25 cellular contexts compared by ENCODE assay signal in genomic region chr18:8959551-8960135, GRCh38.
DNase-seq lines count a peak whose midpoint lies in the region; ATAC-seq and TF ChIP-seq lines count a peak whose summit lies in the region.
"Had no signal": no experiment of that assay in that cellular context is flagged by ENCODE, and none has a peak within 500 bp of the region (broad histone marks: within the 10 kb centered on the region; RNA-seq: fewer than 3 reads in every experiment).

No MANE protein-coding gene starts in this region.

- H3K9me3 Mint-ChIP-seq in Calu3 (ENCODE audit: low read depth, unreplicated experiment), result peaks cover 3% of the 10 kb centered on the region
- peaks cover 3% of the 10 kb centered on the region for H3K9me3 Mint-ChIP-seq in neural progenitor cell
- H3K9me3 Mint-ChIP-seq in type B pancreatic cell, result no peaks in the 10 kb centered on the region
- H3K9me3 Mint-ChIP-seq: activated naive CD4-positive, alpha-beta T cell treated with anti-CD3 and anti-CD28 coated beads, Interleukin-2, amount 10 ng/mL, durations not matched to agents 7 days and 5 days; T-cell had no signal

- no peaks in the 10 kb centered on the region for H3K9me3 ChIP-seq in hepatocyte (ENCODE audit: low read depth)
- no peaks in the 10 kb centered on the region for H3K9me3 ChIP-seq in neural progenitor cell (ENCODE audit: low read depth)
- H3K9me3 ChIP-seq: mucosa of descending colon, uterus had no signal

- H2AFZ ChIP-seq in hepatocyte (no peak overlapping the region), neural progenitor cell (replicated peaks) (no peak overlapping the region)

- WGBS in hepatocyte (ENCODE audit: low lambda C conversion rate, missing lambda C conversion rate), result 29% methylated on average over 8 of the region's 8 CpGs

- H3K27me3 ChIP-seq in hepatocyte (no peaks in the 10 kb centered on the region), neural progenitor cell (no peaks in the 10 kb centered on the region)
- H3K27me3 ChIP-seq: MG63, uterus had no signal

- H3K79me2 ChIP-seq in hepatocyte (no peaks in the 10 kb centered on the region), neural progenitor cell (ENCODE audit: low read depth) (no peaks in the 10 kb centered on the region)

- H3K27ac Mint-ChIP-seq in Calu3 (ENCODE audit: unreplicated experiment) (peak overlapping the region; percentile 96), neural progenitor cell (peak overlapping the region; percentile 21), type B pancreatic cell (no peak overlapping the region)
- H3K27ac Mint-ChIP-seq: activated naive CD4-positive, alpha-beta T cell treated with anti-CD3 and anti-CD28 coated beads, Interleukin-2, amount 10 ng/mL, durations not matched to agents 7 days and 5 days; IgD-negative memory B cell; T-cell had no signal

- TF ChIP-seq CTCF in Calu3 (IDR thresholded peaks at IDR 0.05; ENCODE audit: unreplicated experiment) (no peak), hepatocyte (IDR thresholded peaks at IDR 0.05; ENCODE audit: poor library complexity) (no peak), neural progenitor cell (IDR thresholded peaks at IDR 0.05) (no peak), type B pancreatic cell (conservative IDR thresholded peaks at IDR 0.05) (no peak)

- peaks cover 4% of the 10 kb centered on the region for H3F3A ChIP-seq in neural progenitor cell (ENCODE audit: low read depth)

- H4K20me1 ChIP-seq in hepatocyte (ENCODE audit: insufficient read depth, poor library complexity, severe bottlenecking), result no peaks in the 10 kb centered on the region
- H4K20me1 ChIP-seq in neural progenitor cell (ENCODE audit: low read depth), result no peaks in the 10 kb centered on the region

- H3K4me1 Mint-ChIP-seq in Calu3 (ENCODE audit: low read depth, unreplicated experiment), result peaks cover 60% of the 10 kb centered on the region
- H3K4me1 Mint-ChIP-seq in neural progenitor cell, result peaks cover 14% of the 10 kb centered on the region
- peaks cover 17% of the 10 kb centered on the region for H3K4me1 Mint-ChIP-seq in type B pancreatic cell (ENCODE audit: unreplicated experiment)
- H3K4me1 Mint-ChIP-seq: activated naive CD4-positive, alpha-beta T cell treated with anti-CD3 and anti-CD28 coated beads, Interleukin-2, amount 10 ng/mL, durations not matched to agents 7 days and 5 days; T-cell had no signal

- H3K4me3 Mint-ChIP-seq in Calu3 (ENCODE audit: low read depth, unreplicated experiment) (peak overlapping the region; percentile 35), neural progenitor cell (no peak overlapping the region), type B pancreatic cell (no peak overlapping the region)
- H3K4me3 Mint-ChIP-seq: activated naive CD4-positive, alpha-beta T cell treated with anti-CD3 and anti-CD28 coated beads, Interleukin-2, amount 10 ng/mL, durations not matched to agents 7 days and 5 days; IgD-negative memory B cell; T-cell had no signal

- BruUV-seq in Calu3 (replicated peaks; lab: Mats Ljungman, UMichigan), result no TSS peak

- H3K9ac ChIP-seq in neural progenitor cell, result no peak overlapping the region

- H3K4me2 ChIP-seq in hepatocyte, result peak overlapping the region; percentile 19
- H3K4me2 ChIP-seq in neural progenitor cell, result peak overlapping the region; percentile 13

- H3K36me3 Mint-ChIP-seq in Calu3 (ENCODE audit: insufficient read depth, unreplicated experiment) (no peaks in the 10 kb centered on the region), neural progenitor cell (no peaks in the 10 kb centered on the region), type B pancreatic cell (no peaks in the 10 kb centered on the region)
- H3K36me3 Mint-ChIP-seq: activated naive CD4-positive, alpha-beta T cell treated with anti-CD3 and anti-CD28 coated beads, Interleukin-2, amount 10 ng/mL, durations not matched to agents 7 days and 5 days; IgD-negative memory B cell; T-cell had no signal

- H3K27ac ChIP-seq in hepatocyte (peak overlapping the region; percentile 31), neural progenitor cell (no peak overlapping the region)
- H3K27ac ChIP-seq: C4-2B, uterus had no signal

- ATAC-seq in GM21717 (IDR thresholded peaks at IDR 0.05; ENCODE audit: unreplicated experiment), result no peak
- ATAC-seq: mucosa of descending colon, T-cell had no signal

- H3K4me3 ChIP-seq in hepatocyte (no peak overlapping the region), neural progenitor cell (no peak overlapping the region)
- H3K4me3 ChIP-seq: MG63, mucosa of descending colon, uterus had no signal

- H3K4me1 ChIP-seq in hepatocyte (ENCODE audit: insufficient read depth) (peaks cover 12% of the 10 kb centered on the region), neural progenitor cell (peaks cover 20% of the 10 kb centered on the region)
- H3K4me1 ChIP-seq: uterus had no signal

- H3K27me3 Mint-ChIP-seq in Calu3 (ENCODE audit: unreplicated experiment) (no peaks in the 10 kb centered on the region), neural progenitor cell (ENCODE audit: insufficient read depth, low read depth) (peaks cover 10% of the 10 kb centered on the region), type B pancreatic cell (no peaks in the 10 kb centered on the region)
- H3K27me3 Mint-ChIP-seq: IgD-negative memory B cell had no signal

- intact Hi-C loops in Calu3 (cut with micrococcal nuclease; ENCODE audit: unreplicated experiment), result loop anchor here (2.0 kb wide), 2 partner anchors 69 to 165 kb away; no protein-coding TSS in a partner anchor

- peak; percentile 27 for DNase-seq in Calu3
- peak; percentile 46 for DNase-seq in NCI-H69 (lab: John Stamatoyannopoulos, UW)
- DNase-seq in hepatocyte (ENCODE audit: low spot score), result peak; percentile 14
- DNase-seq in neural progenitor cell (ENCODE audit: low spot score), result peak; percentile 35
- DNase-seq in NCI-H2029 treated with DMSO at 0.1 percent for 48 hours (lab: John Stamatoyannopoulos, UW), result no peak
- DNase-seq in hippocampal formation (lab: John Stamatoyannopoulos, UW), result no peak
- DNase-seq in type B pancreatic cell (ENCODE audit: extremely low spot score, unreplicated experiment), result no peak
- DNase-seq: activated CD4-positive, alpha-beta T cell treated with anti-CD3 and anti-CD28 coated beads for 48 hours; activated naive CD4-positive, alpha-beta T cell treated with anti-CD3 and anti-CD28 coated beads, Interleukin-2, amount 10 ng/mL, durations not matched to agents 7 days and 5 days; activated T-cell treated with anti-CD3 and anti-CD28 coated beads, Interleukin-2, amount 50 U/mL, for 48 hours; amygdala; DMS 273 treated with DMSO at 0.1 percent for 48 hours; GDM1; MG63; mucosa of descending colon; NCI-H1417 treated with DMSO at 0.1 percent for 48 hours; NCI-H2171; NCI-H526; OCI-M1; SHP77 treated with DMSO at 0.1 percent for 48 hours; T-cell; uterus had no signal

- CTCF ChIA-PET in Calu3 (lab: Charles Lee), result interaction anchor here (0.6 to 0.8 kb wide), 2 partner anchors 11 to 274 kb away, joined by 3 to 7 read pairs; no protein-coding TSS in a partner anchor

- no peaks in the 10 kb centered on the region for H3K9me2 ChIP-seq in hepatocyte (replicated peaks; ENCODE audit: insufficient read depth)

- no peaks in the 10 kb centered on the region for H3K36me3 ChIP-seq in hepatocyte (replicated peaks; ENCODE audit: insufficient read depth, low read depth)
- H3K36me3 ChIP-seq in neural progenitor cell, result no peaks in the 10 kb centered on the region
- H3K36me3 ChIP-seq: MG63, uterus had no signal

Comparison
In these comparisons a context has a peak if more than half of its experiments do, and no peak if none do; other contexts are left out.
1. DNase-seq: peak in Calu3 (single experiment), NCI-H69 (single experiment), hepatocyte (single experiment) and neural progenitor cell (single experiment); none in NCI-H2029 treated with DMSO at 0.1 percent for 48 hours (single experiment), hippocampal formation (0 of 2) and type B pancreatic cell (single experiment).